Comparison of ENCODE assay signal across 8 cellular contexts in the genomic region with DNA sequence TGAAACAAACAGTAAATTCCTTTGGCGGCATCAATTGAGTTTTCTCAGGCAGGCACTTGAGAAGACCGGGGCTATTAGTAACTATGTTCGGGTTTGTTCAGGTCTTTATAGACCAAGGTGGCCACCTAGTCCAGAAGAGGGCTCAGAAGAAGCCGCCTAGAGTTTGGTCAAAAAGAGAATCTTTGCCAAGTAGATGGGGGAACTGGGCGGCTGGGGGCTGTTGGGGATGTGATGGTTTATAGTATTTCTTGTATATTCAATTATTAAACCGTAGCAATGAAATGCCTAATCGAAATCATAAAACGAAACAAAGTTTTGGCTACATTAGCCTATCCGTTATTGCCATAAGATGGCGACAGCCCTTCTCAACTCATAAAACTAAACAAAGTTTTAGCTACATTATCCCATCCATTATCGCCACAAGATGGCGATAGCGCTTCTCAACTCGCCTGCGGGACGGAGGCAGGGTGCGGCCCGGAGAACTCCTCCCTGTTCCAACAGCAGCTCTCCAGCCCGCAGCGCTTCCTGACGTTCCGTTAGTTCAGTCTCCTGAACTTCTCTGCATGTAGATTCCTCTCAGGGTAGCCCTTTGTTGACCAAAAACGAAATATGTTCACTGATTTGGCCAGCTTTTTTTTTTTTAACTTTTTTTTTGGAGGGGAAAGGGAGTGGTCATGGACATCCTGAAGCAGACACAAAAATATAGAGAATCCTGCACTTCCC.
A peak's percentile ranks its signal among the peaks of the same experiment; 100 is the strongest.
DNase-seq lines count a peak whose midpoint lies in the region; ATAC-seq lines count a peak whose summit lies in the region.

No MANE protein-coding gene starts in this region.

- peak; percentile 70 for ATAC-seq in HG02884 (IDR thresholded peaks at IDR 0.05; ENCODE audit: unreplicated experiment)

- DNase-seq in NCI-H2107 (lab: John Stamatoyannopoulos, UW) (peak; percentile 27), NCI-H2107 treated with DMSO at 0.1 percent for 48 hours (lab: John Stamatoyannopoulos, UW; ENCODE audit: unreplicated experiment) (no peak), NCI-H345 treated with DMSO at 0.1 percent for 48 hours (lab: John Stamatoyannopoulos, UW; ENCODE audit: unreplicated experiment) (peak; percentile 47), dermis microvascular lymphatic vessel endothelial cell (ENCODE audit: low read depth in 2 of 2) (peak; percentile 85 to 90), lung microvascular endothelial cell (ENCODE audit: low read depth in 2 of 2) (peak; percentile 92 to 93)
- peak; percentile 91 for DNase-seq in activated CD4-positive, alpha-beta T cell treated with anti-CD3 and anti-CD28 coated beads, Interleukin-2, amount 10 ng/mL, durations not matched to agents 7 days and 5 days
- DNase-seq in stimulated activated CD4-positive, alpha-beta T cell treated with anti-CD3 and anti-CD28 coated beads, TNF-alpha, amount 100 ng/mL, for 48 hours (ENCODE audit: low read depth in 3 of 3) = peak; percentile 57 to 78 (median 66)

- peak overlapping the region; percentile 72 for H3K4me3 Mint-ChIP-seq in activated CD4-positive, alpha-beta T cell treated with anti-CD3 and anti-CD28 coated beads, Interleukin-2, amount 10 ng/mL, durations not matched to agents 7 days and 5 days

- POLR2A ChIA-PET in activated CD4-positive, alpha-beta T cell treated with anti-CD3 and anti-CD28 coated beads, Interleukin-2, amount 10 ng/mL, durations not matched to agents 7 days and 5 days (lab: Charles Lee) = interaction anchor here (0.6 to 2.6 kb wide), 8 partner anchors 16 to 822 kb away, joined by 3 to 28 read pairs (median 4); a partner anchor contains a TSS

- CTCF ChIA-PET in activated CD4-positive, alpha-beta T cell treated with anti-CD3 and anti-CD28 coated beads, Interleukin-2, amount 10 ng/mL, durations not matched to agents 7 days and 5 days (lab: Charles Lee) = interaction anchor here (0.6 to 2.2 kb wide), 28 partner anchors 8 to 948 kb away, joined by 3 to 14 read pairs (median 3); a partner anchor contains a TSS

- H3K4me1 Mint-ChIP-seq in activated CD4-positive, alpha-beta T cell treated with anti-CD3 and anti-CD28 coated beads, Interleukin-2, amount 10 ng/mL, durations not matched to agents 7 days and 5 days = peaks cover 58% of the 10 kb centered on the region

- no peaks in the 10 kb centered on the region for H3K9me3 Mint-ChIP-seq in activated CD4-positive, alpha-beta T cell treated with anti-CD3 and anti-CD28 coated beads, Interleukin-2, amount 10 ng/mL, durations not matched to agents 7 days and 5 days

- H3K27me3 Mint-ChIP-seq in activated CD4-positive, alpha-beta T cell treated with anti-CD3 and anti-CD28 coated beads, Interleukin-2, amount 10 ng/mL, durations not matched to agents 7 days and 5 days = no peaks in the 10 kb centered on the region

- H3K36me3 Mint-ChIP-seq in activated CD4-positive, alpha-beta T cell treated with anti-CD3 and anti-CD28 coated beads, Interleukin-2, amount 10 ng/mL, durations not matched to agents 7 days and 5 days (ENCODE audit: low read depth) = peaks cover 9% of the 10 kb centered on the region

- peak overlapping the region; percentile 93 for H3K27ac Mint-ChIP-seq in activated CD4-positive, alpha-beta T cell treated with anti-CD3 and anti-CD28 coated beads, Interleukin-2, amount 10 ng/mL, durations not matched to agents 7 days and 5 days
